1 cellular context compared by ENCODE assay signal in the genomic region with DNA sequence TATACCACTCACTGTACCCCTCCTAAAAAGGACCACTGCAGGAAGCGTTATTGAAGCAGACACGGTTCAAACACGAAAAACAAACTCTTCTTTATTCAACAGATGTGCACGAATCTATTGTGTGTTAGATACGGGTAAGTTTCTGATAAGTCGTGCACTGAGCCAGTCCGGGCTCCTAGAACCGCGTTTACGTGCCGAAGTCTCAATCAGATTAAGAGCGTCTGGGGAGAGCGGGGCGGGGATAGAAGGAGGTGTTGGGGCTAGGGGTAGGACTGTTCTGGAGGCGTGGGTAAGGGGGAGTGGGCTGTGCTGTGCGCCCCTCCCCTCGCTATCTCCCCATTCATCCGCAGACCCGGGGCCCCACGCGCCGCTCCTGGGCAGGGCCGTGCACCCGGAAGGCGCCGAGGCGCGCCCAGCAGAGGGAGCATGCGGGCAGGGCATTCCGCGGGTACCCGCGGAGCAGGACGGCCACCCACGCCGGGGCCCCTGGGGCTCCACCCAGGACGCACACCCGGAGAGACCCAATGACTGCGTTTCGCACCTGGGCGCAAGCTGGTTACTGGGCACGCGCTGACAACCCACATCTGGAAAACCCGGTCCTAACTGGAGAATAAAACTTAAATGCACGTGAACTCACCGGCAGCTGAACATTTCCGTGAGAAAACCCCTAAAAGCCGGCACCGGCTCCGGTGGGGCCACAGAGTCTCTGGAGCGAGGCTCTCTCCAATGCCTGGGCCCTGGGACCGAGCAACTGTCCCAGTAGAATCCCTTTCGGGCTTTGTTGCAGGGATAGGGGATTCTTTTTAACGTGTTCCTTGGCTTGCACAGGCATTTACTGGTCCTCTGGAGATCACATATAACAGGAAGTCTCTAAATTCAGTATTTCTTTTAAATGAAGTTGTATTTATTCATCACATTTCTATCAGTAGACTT.
TF ChIP-seq lines count a peak whose summit lies in the region.

No MANE protein-coding gene starts in this region.

TF ChIP-seq in HepG2, 621 proteins besides CTCF, POLR2A, EP300 and RAD21 (continued from another document and continues in another):
- TF ChIP-seq ZNF646 (CRISPR knock-in tag; IDR thresholded peaks at IDR 0.05) (no peak), KDM3A (CRISPR knock-in tag; IDR thresholded peaks at IDR 0.05; ENCODE audit: low read depth) (0 out of 2 replicates have a peak, but pooled peaks have one; percentile 32), ZBTB14 (CRISPR knock-in tag; IDR thresholded peaks at IDR 0.05) (peak; percentile 94), ZNF124 (CRISPR knock-in tag; IDR thresholded peaks at IDR 0.05) (no peak; the same call in 1 of the 2 replicates), TBX2 (CRISPR knock-in tag; IDR thresholded peaks at IDR 0.05; ENCODE audit: borderline replicate concordance) (peak; percentile 81), FOXJ3 (CRISPR knock-in tag; IDR thresholded peaks at IDR 0.05; ENCODE audit: borderline replicate concordance) (no peak), ZNF619 (CRISPR knock-in tag; IDR thresholded peaks at IDR 0.05) (no peak), ZNF510 (CRISPR knock-in tag; IDR thresholded peaks at IDR 0.05; ENCODE audit: low read depth) (peak; percentile 48; the same call in 1 of the 2 replicates), NAIF1 (CRISPR knock-in tag; IDR thresholded peaks at IDR 0.05; ENCODE audit: borderline replicate concordance) (no peak), ZNF331 (CRISPR knock-in tag; IDR thresholded peaks at IDR 0.05) (0 out of 2 replicates have a peak, but pooled peaks have one; percentile 32), ZNF280B (CRISPR knock-in tag; IDR thresholded peaks at IDR 0.05; ENCODE audit: borderline replicate concordance) (no peak), HNRNPUL1 (IDR thresholded peaks at IDR 0.05; ENCODE audit: low read depth, low read length) (no peak), ZSCAN20 (CRISPR knock-in tag; IDR thresholded peaks at IDR 0.05; ENCODE audit: borderline replicate concordance) (no peak), REXO4 (CRISPR knock-in tag; IDR thresholded peaks at IDR 0.05; ENCODE audit: borderline replicate concordance) (no peak), CCAR2 (optimal IDR thresholded peaks at IDR 0.05; ENCODE audit: low read depth, low read length) (no peak), ZNF83 (CRISPR knock-in tag; IDR thresholded peaks at IDR 0.05; ENCODE audit: borderline replicate concordance) (0 out of 2 replicates have a peak, but pooled peaks have one; percentile 37), PLRG1 (conservative IDR thresholded peaks at IDR 0.05) (no peak), ZNF768 (CRISPR knock-in tag; IDR thresholded peaks at IDR 0.05) (peak; percentile 76), IRX3 (CRISPR knock-in tag; IDR thresholded peaks at IDR 0.05; ENCODE audit: borderline replicate concordance, low read depth) (no peak), ATF2 (CRISPR knock-in tag; IDR thresholded peaks at IDR 0.05) (no peak; the same call in 1 of the 2 replicates), NFKB2 (CRISPR knock-in tag; IDR thresholded peaks at IDR 0.05; ENCODE audit: borderline replicate concordance) (no peak), ZNF572 (CRISPR knock-in tag; IDR thresholded peaks at IDR 0.05) (no peak)
- TF ChIP-seq, protein P1, sequence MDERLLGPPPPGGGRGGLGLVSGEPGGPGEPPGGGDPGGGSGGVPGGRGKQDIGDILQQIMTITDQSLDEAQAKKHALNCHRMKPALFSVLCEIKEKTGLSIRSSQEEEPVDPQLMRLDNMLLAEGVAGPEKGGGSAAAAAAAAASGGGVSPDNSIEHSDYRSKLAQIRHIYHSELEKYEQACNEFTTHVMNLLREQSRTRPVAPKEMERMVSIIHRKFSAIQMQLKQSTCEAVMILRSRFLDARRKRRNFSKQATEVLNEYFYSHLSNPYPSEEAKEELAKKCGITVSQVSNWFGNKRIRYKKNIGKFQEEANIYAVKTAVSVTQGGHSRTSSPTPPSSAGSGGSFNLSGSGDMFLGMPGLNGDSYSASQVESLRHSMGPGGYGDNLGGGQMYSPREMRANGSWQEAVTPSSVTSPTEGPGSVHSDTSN (CRISPR knock-in tag; IDR thresholded peaks at IDR 0.05) = no peak
- TF ChIP-seq, protein P2, sequence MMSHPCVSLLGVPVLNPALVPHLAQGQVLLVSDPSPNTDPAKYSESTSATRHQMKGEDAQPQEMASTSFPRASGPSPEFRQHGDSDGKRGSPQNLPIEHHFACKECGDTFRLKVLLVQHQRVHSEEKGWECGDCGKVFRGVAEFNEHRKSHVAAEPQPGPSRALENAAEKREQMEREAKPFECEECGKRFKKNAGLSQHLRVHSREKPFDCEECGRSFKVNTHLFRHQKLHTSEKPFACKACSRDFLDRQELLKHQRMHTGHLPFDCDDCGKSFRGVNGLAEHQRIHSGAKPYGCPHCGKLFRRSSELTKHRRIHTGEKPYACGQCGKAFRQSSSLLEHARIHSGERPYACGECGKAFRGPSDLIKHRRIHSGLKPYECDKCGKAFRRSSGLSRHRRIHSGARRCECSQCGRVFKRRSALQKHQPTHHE (CRISPR knock-in tag; IDR thresholded peaks at IDR 0.05; ENCODE audit: borderline replicate concordance) = no peak; the same call in 1 of the 2 replicates
- TF ChIP-seq, protein P3, sequence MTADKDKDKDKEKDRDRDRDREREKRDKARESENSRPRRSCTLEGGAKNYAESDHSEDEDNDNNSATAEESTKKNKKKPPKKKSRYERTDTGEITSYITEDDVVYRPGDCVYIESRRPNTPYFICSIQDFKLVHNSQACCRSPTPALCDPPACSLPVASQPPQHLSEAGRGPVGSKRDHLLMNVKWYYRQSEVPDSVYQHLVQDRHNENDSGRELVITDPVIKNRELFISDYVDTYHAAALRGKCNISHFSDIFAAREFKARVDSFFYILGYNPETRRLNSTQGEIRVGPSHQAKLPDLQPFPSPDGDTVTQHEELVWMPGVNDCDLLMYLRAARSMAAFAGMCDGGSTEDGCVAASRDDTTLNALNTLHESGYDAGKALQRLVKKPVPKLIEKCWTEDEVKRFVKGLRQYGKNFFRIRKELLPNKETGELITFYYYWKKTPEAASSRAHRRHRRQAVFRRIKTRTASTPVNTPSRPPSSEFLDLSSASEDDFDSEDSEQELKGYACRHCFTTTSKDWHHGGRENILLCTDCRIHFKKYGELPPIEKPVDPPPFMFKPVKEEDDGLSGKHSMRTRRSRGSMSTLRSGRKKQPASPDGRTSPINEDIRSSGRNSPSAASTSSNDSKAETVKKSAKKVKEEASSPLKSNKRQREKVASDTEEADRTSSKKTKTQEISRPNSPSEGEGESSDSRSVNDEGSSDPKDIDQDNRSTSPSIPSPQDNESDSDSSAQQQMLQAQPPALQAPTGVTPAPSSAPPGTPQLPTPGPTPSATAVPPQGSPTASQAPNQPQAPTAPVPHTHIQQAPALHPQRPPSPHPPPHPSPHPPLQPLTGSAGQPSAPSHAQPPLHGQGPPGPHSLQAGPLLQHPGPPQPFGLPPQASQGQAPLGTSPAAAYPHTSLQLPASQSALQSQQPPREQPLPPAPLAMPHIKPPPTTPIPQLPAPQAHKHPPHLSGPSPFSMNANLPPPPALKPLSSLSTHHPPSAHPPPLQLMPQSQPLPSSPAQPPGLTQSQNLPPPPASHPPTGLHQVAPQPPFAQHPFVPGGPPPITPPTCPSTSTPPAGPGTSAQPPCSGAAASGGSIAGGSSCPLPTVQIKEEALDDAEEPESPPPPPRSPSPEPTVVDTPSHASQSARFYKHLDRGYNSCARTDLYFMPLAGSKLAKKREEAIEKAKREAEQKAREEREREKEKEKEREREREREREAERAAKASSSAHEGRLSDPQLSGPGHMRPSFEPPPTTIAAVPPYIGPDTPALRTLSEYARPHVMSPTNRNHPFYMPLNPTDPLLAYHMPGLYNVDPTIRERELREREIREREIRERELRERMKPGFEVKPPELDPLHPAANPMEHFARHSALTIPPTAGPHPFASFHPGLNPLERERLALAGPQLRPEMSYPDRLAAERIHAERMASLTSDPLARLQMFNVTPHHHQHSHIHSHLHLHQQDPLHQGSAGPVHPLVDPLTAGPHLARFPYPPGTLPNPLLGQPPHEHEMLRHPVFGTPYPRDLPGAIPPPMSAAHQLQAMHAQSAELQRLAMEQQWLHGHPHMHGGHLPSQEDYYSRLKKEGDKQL (CRISPR knock-in tag; IDR thresholded peaks at IDR 0.05; ENCODE audit: low read depth) = no peak
